14 cellular contexts compared by ENCODE assay signal in the genomic region with DNA sequence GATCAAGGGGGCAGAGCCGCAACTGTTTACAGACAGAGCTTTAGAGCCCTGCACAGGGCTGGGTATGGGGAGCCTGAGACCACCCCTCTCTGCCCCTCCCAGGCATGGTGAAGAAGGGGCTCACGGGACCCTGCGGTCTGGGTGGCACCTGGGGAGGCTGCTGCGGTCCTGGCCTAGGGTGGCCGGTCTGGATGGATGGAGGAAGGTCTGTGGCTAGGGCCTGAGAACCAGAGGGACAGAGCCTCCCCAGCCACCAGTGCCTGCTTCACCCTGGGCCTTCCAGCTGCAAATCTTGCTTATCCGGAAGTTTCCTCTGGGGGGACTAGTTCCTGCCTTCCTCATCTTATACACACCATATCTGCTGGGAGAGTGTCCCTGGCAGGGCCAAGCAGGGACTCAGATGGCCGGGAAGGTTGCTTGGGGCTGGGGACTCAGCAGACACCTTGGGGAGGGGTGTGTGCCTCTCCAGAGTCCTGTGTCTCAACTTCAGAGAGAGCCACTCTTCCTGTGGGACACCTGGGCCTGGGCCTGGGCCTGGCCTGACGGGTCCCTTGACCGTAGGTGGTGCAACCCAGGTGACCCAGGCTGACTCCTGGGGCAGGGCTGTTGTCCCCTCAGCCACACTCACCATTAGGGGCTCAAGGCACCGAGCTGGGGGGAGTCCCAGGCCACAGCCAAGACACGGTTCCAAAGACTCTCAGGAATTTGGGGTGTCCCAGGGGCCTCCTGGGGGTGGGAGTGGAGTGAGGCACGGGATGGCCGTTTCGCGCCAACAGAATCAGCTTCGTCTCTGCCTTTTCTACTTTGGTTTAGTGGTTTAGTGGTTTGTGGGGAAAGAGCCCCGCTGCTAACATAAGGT. TPM values are rescaled to one million over a fixed set of nuclear protein-coding genes. Genes with fewer than 3 reads are reported as not detected.
"Had no signal": no experiment of that assay in that cellular context is flagged by ENCODE, and none has a peak within 500 bp of the region (broad histone marks: within the 10 kb centered on the region; RNA-seq: fewer than 3 reads in every experiment).

No MANE protein-coding gene starts in this region.

- H3K27me3 Mint-ChIP-seq: activated CD4-positive, alpha-beta T cell treated with anti-CD3 and anti-CD28 coated beads, Interleukin-2, amount 10 ng/mL, durations not matched to agents 24 days and 14 days had no signal

- H3K9me3 Mint-ChIP-seq: activated CD4-positive, alpha-beta T cell treated with anti-CD3 and anti-CD28 coated beads, Interleukin-2, amount 10 ng/mL, durations not matched to agents 24 days and 14 days; memory B cell had no signal

- H3K4me1 ChIP-seq: esophagus squamous epithelium, uterus had no signal

- H3K4me1 Mint-ChIP-seq: activated CD4-positive, alpha-beta T cell treated with anti-CD3 and anti-CD28 coated beads, Interleukin-2, amount 10 ng/mL, durations not matched to agents 24 days and 14 days had no signal

- H3K36me3 ChIP-seq: esophagus squamous epithelium, uterus had no signal

- ATAC-seq: left lobe of liver; right cardiac atrium; SK-N-SH treated with all-trans-retinoic acid at 6 μM for 48 hours; stimulated activated naive CD8-positive, alpha-beta T cell treated with anti-CD3 and anti-CD28 coated beads, Interleukin-15, Interleukin-2, amounts not matched to agents 100 U/mL and 50 U/mL, for 24 hours had no signal

- H3K4me3 ChIP-seq: esophagus squamous epithelium, uterus had no signal

- H3K36me3 Mint-ChIP-seq: activated naive CD8-positive, alpha-beta T cell; memory B cell had no signal

- H3K27me3 ChIP-seq: uterus had no signal

- H3K9me3 ChIP-seq: esophagus squamous epithelium, uterus had no signal

- H3K4me3 Mint-ChIP-seq: activated CD4-positive, alpha-beta T cell treated with anti-CD3 and anti-CD28 coated beads, Interleukin-2, amount 10 ng/mL, durations not matched to agents 24 days and 14 days; activated naive CD8-positive, alpha-beta T cell; memory B cell had no signal

- DNase-seq: activated CD4-positive, alpha-beta T cell treated with anti-CD3 and anti-CD28 coated beads, Interleukin-2, amount 10 ng/mL, durations not matched to agents 24 days and 14 days; activated CD8-positive, alpha-beta memory T cell treated with anti-CD3 and anti-CD28 coated beads for 24 hours; activated gamma-delta T cell; esophagus squamous epithelium; foreskin fibroblast; stimulated activated CD4-positive, alpha-beta T cell treated with anti-CD3 and anti-CD28 coated beads, Interleukin-2, amount 100 ng/mL, for 24 hours; stimulated activated naive CD8-positive, alpha-beta T cell treated with anti-CD3 and anti-CD28 coated beads, Interleukin-15, Interleukin-2, amounts not matched to agents 100 U/mL and 50 U/mL, for 24 hours; uterus had no signal

- H3K27ac Mint-ChIP-seq: activated CD4-positive, alpha-beta T cell treated with anti-CD3 and anti-CD28 coated beads, Interleukin-2, amount 10 ng/mL, durations not matched to agents 24 days and 14 days; activated naive CD8-positive, alpha-beta T cell; memory B cell had no signal

RNA-seq across cellular contexts. Expression of a gene that starts 52.0 kb away (rescaled TPM):
- total RNA-seq: activated CD4-positive, alpha-beta T cell treated with anti-CD3 and anti-CD28 coated beads, Interleukin-2, amount 10 ng/mL, durations not matched to agents 24 days and 14 days; esophagus squamous epithelium; left lobe of liver; right cardiac atrium; T-helper 1 cell treated with Interleukin-12 subunit alpha and Interleukin-12 subunit beta and Interleukin-4 antibody, amounts not matched to agents 30 ng/mL and 1 ng/mL, for 36 hours; uterus had no signal
